In genomic region chr5:148408092-148408491, GRCh38 we compare ENCODE assay signal across 18 cellular contexts. TPM values are rescaled to one million over a fixed set of nuclear protein-coding genes. Genes with fewer than 3 reads are reported as not detected.
DNase-seq lines count a peak whose midpoint lies in the region; ATAC-seq and TF ChIP-seq lines count a peak whose summit lies in the region.
"Had no signal": no experiment of that assay in that cellular context is flagged by ENCODE, and none has a peak within 500 bp of the region (broad histone marks: within the 10 kb centered on the region; RNA-seq: fewer than 3 reads in every experiment).

No MANE protein-coding gene starts in this region.

- H3K4me3 Mint-ChIP-seq in activated CD4-positive, alpha-beta T cell treated with anti-CD3 and anti-CD28 coated beads, Interleukin-2, amount 10 ng/mL, durations not matched to agents 24 days and 14 days: no peak overlapping the region
- H3K4me3 Mint-ChIP-seq in activated CD4-positive, alpha-beta T cell treated with anti-CD3 and anti-CD28 coated beads, Interleukin-2, amount 10 ng/mL, durations not matched to agents 7 days and 5 days: no peak overlapping the region
- H3K4me3 Mint-ChIP-seq in activated T-helper 17 cell treated with anti-CD3 and anti-CD28 coated beads, Interleukin-2, amount 50 U/mL, for 72 hours: no peak overlapping the region

- H3K27me3 Mint-ChIP-seq in activated CD4-positive, alpha-beta T cell treated with anti-CD3 and anti-CD28 coated beads, Interleukin-2, amount 10 ng/mL, durations not matched to agents 24 days and 14 days: no peaks in the 10 kb centered on the region
- H3K27me3 Mint-ChIP-seq in activated CD4-positive, alpha-beta T cell treated with anti-CD3 and anti-CD28 coated beads, Interleukin-2, amount 10 ng/mL, durations not matched to agents 7 days and 5 days: no peaks in the 10 kb centered on the region
- H3K27me3 Mint-ChIP-seq in activated T-helper 17 cell treated with anti-CD3 and anti-CD28 coated beads, Interleukin-2, amount 50 U/mL, for 72 hours: no peaks in the 10 kb centered on the region

- no peak overlapping the region for H3K9ac ChIP-seq in rectal smooth muscle tissue (ENCODE audit: low read length)

- no peak for TF ChIP-seq POLR2A in heart left ventricle (IDR thresholded peaks at IDR 0.05)

- H3K27ac ChIP-seq in rectal smooth muscle tissue (ENCODE audit: low read depth, low read length) (peak overlapping the region; percentile 27), heart left ventricle (peak overlapping the region in 2 of 12 donors; percentile 16 to 66)
- H3K27ac ChIP-seq in effector memory CD4-positive, alpha-beta T cell (ENCODE audit: insufficient read depth, low read length, poor library complexity, severe bottlenecking): no peak overlapping the region
- H3K27ac ChIP-seq: C4-2B, PC-9 had no signal

- peaks cover 13% of the 10 kb centered on the region for H3K36me3 ChIP-seq in rectal smooth muscle tissue (ENCODE audit: control insufficient read depth, insufficient read depth, low read length)
- H3K36me3 ChIP-seq in effector memory CD4-positive, alpha-beta T cell (ENCODE audit: control insufficient read depth, insufficient read depth, low read length): peaks cover 77% of the 10 kb centered on the region
- peaks cover 0 to 100% (median 97%) of the 10 kb centered on the region in 9 donors for H3K36me3 ChIP-seq in heart left ventricle

- CTCF ChIA-PET in activated CD4-positive, alpha-beta T cell treated with anti-CD3 and anti-CD28 coated beads, Interleukin-2, amount 10 ng/mL, durations not matched to agents 7 days and 5 days (lab: Charles Lee): interaction anchor here (0.9 kb wide), 1 partner anchor 323 kb away, joined by 3 read pairs; no protein-coding TSS in a partner anchor

- peaks cover 7% of the 10 kb centered on the region for H3K4me1 Mint-ChIP-seq in activated CD4-positive, alpha-beta T cell treated with anti-CD3 and anti-CD28 coated beads, Interleukin-2, amount 10 ng/mL, durations not matched to agents 24 days and 14 days
- peaks cover 8% of the 10 kb centered on the region for H3K4me1 Mint-ChIP-seq in activated CD4-positive, alpha-beta T cell treated with anti-CD3 and anti-CD28 coated beads, Interleukin-2, amount 10 ng/mL, durations not matched to agents 7 days and 5 days
- H3K4me1 Mint-ChIP-seq in activated T-helper 17 cell treated with anti-CD3 and anti-CD28 coated beads, Interleukin-2, amount 50 U/mL, for 72 hours: peaks cover 5% of the 10 kb centered on the region

- H3K4me3 ChIP-seq in rectal smooth muscle tissue (ENCODE audit: low read length) (no peak overlapping the region), heart left ventricle (no peak overlapping the region)
- H3K4me3 ChIP-seq in effector memory CD4-positive, alpha-beta T cell (ENCODE audit: insufficient read depth, low read depth, low read length, poor library complexity, severe bottlenecking): no peak overlapping the region
- H3K4me3 ChIP-seq: PC-9 had no signal

- WGBS in heart left ventricle, 4 donors: 60 to 73% (median 70%) methylated on average over 3 of the region's 3 CpGs

- no peak for DNase-seq in activated CD4-positive, alpha-beta T cell treated with anti-CD3 and anti-CD28 coated beads, Interleukin-2, amount 10 ng/mL, durations not matched to agents 24 days and 14 days
- DNase-seq in activated CD4-positive, alpha-beta T cell treated with anti-CD3 and anti-CD28 coated beads, Interleukin-2, amount 10 ng/mL, durations not matched to agents 7 days and 5 days: no peak
- DNase-seq in AG09319 (ENCODE audit: extremely low read depth, low read depth) (peak; percentile 24), heart left ventricle (no peak), NCI-H2081 treated with DMSO at 0.1 percent for 48 hours (lab: John Stamatoyannopoulos, UW) (no peak)
- no peak for DNase-seq in effector memory CD4-positive, alpha-beta T cell
- DNase-seq: Caco-2, DMS153, EL, H7, KG1, NCI-H1436, NCI-H2029 treated with DMSO at 0.1 percent for 48 hours, NCI-H510A, PC-9 had no signal

- H3K9me3 Mint-ChIP-seq in activated CD4-positive, alpha-beta T cell treated with anti-CD3 and anti-CD28 coated beads, Interleukin-2, amount 10 ng/mL, durations not matched to agents 24 days and 14 days: no peaks in the 10 kb centered on the region
- no peaks in the 10 kb centered on the region for H3K9me3 Mint-ChIP-seq in activated CD4-positive, alpha-beta T cell treated with anti-CD3 and anti-CD28 coated beads, Interleukin-2, amount 10 ng/mL, durations not matched to agents 7 days and 5 days
- no peaks in the 10 kb centered on the region for H3K9me3 Mint-ChIP-seq in activated T-helper 17 cell treated with anti-CD3 and anti-CD28 coated beads, Interleukin-2, amount 50 U/mL, for 72 hours

- H3K27me3 ChIP-seq in rectal smooth muscle tissue (ENCODE audit: control insufficient read depth, insufficient read depth, low read length) (no peaks in the 10 kb centered on the region), heart left ventricle (no peaks in the 10 kb centered on the region)
- H3K27me3 ChIP-seq in effector memory CD4-positive, alpha-beta T cell (replicated peaks; ENCODE audit: control insufficient read depth, insufficient read depth, low read length, poor library complexity, severe bottlenecking): no peaks in the 10 kb centered on the region

- POLR2A ChIA-PET in activated CD4-positive, alpha-beta T cell treated with anti-CD3 and anti-CD28 coated beads, Interleukin-2, amount 10 ng/mL, durations not matched to agents 7 days and 5 days (lab: Charles Lee): no interaction called here

- ATAC-seq in activated T-helper 17 cell treated with anti-CD3 and anti-CD28 coated beads, Interleukin-2, amount 50 U/mL, for 72 hours (replicated peaks): peak; percentile 61
- ATAC-seq in heart left ventricle: no peak

- intact Hi-C loops in activated CD4-positive, alpha-beta T cell treated with anti-CD3 and anti-CD28 coated beads, Interleukin-2, amount 10 ng/mL, durations not matched to agents 24 days and 14 days (cut with micrococcal nuclease): no loop called here
- intact Hi-C loops in heart left ventricle (cut with DNase I): loop anchor here in 1 of 10 donors (5.0 kb wide), 1 partner anchor 34 kb away; no protein-coding TSS in a partner anchor

- peaks cover 71% of the 10 kb centered on the region for H3K36me3 Mint-ChIP-seq in activated CD4-positive, alpha-beta T cell treated with anti-CD3 and anti-CD28 coated beads, Interleukin-2, amount 10 ng/mL, durations not matched to agents 24 days and 14 days (ENCODE audit: low read depth)
- H3K36me3 Mint-ChIP-seq in activated CD4-positive, alpha-beta T cell treated with anti-CD3 and anti-CD28 coated beads, Interleukin-2, amount 10 ng/mL, durations not matched to agents 7 days and 5 days (ENCODE audit: low read depth): peaks cover 64% of the 10 kb centered on the region
- H3K36me3 Mint-ChIP-seq in activated T-helper 17 cell treated with anti-CD3 and anti-CD28 coated beads, Interleukin-2, amount 50 U/mL, for 72 hours (ENCODE audit: low read depth): peaks cover 98% of the 10 kb centered on the region

- no peaks in the 10 kb centered on the region for H3K9me3 ChIP-seq in effector memory CD4-positive, alpha-beta T cell (ENCODE audit: control insufficient read depth, low read length)
- no peaks in the 10 kb centered on the region for H3K9me3 ChIP-seq in heart left ventricle
- H3K9me3 ChIP-seq: Caco-2 had no signal

- no peak for TF ChIP-seq CTCF in AG09319 (IDR thresholded peaks at IDR 0.05; ENCODE audit: low read depth, low read length)
- TF ChIP-seq CTCF in heart left ventricle (IDR thresholded peaks at IDR 0.05): no peak

- peak overlapping the region; percentile 8 for H3K27ac Mint-ChIP-seq in activated CD4-positive, alpha-beta T cell treated with anti-CD3 and anti-CD28 coated beads, Interleukin-2, amount 10 ng/mL, durations not matched to agents 24 days and 14 days
- no peak overlapping the region for H3K27ac Mint-ChIP-seq in activated CD4-positive, alpha-beta T cell treated with anti-CD3 and anti-CD28 coated beads, Interleukin-2, amount 10 ng/mL, durations not matched to agents 7 days and 5 days
- peak overlapping the region; percentile 37 for H3K27ac Mint-ChIP-seq in activated T-helper 17 cell treated with anti-CD3 and anti-CD28 coated beads, Interleukin-2, amount 50 U/mL, for 72 hours

- H3K4me1 ChIP-seq in rectal smooth muscle tissue (ENCODE audit: control insufficient read depth, insufficient read depth, low read length) (peaks cover 19% of the 10 kb centered on the region), heart left ventricle (peaks cover 0 to 20% (median 5%) of the 10 kb centered on the region in 12 donors)
- H3K4me1 ChIP-seq in effector memory CD4-positive, alpha-beta T cell (ENCODE audit: control insufficient read depth, insufficient read depth, low read length, poor library complexity, severe bottlenecking): no peaks in the 10 kb centered on the region
- H3K4me1 ChIP-seq: Caco-2 had no signal

RNA-seq across cellular contexts. Expression of gene FBXO38, which starts 24.3 kb away (rescaled TPM):
- 57.3 and 62.9 TPM in 2 replicates for total RNA-seq in activated CD4-positive, alpha-beta T cell treated with anti-CD3 and anti-CD28 coated beads, Interleukin-2, amount 10 ng/mL, durations not matched to agents 24 days and 14 days
- total RNA-seq in activated CD4-positive, alpha-beta T cell treated with anti-CD3 and anti-CD28 coated beads, Interleukin-2, amount 10 ng/mL, durations not matched to agents 7 days and 5 days: 10 to 100 TPM; 48.5 to 53.1 TPM
- 10 to 100 TPM; 44.1 to 53.0 TPM for total RNA-seq in activated T-helper 17 cell treated with anti-CD3 and anti-CD28 coated beads, Interleukin-2, amount 50 U/mL, for 72 hours
- 10 to 100 TPM; 29.1 to 56.0 (median 48.2) TPM for total RNA-seq in heart left ventricle
- polyA plus RNA-seq in heart left ventricle: 10 to 100 TPM; 11.7 to 15.1 TPM
